9 cellular contexts compared by ENCODE assay signal in the genomic region with DNA sequence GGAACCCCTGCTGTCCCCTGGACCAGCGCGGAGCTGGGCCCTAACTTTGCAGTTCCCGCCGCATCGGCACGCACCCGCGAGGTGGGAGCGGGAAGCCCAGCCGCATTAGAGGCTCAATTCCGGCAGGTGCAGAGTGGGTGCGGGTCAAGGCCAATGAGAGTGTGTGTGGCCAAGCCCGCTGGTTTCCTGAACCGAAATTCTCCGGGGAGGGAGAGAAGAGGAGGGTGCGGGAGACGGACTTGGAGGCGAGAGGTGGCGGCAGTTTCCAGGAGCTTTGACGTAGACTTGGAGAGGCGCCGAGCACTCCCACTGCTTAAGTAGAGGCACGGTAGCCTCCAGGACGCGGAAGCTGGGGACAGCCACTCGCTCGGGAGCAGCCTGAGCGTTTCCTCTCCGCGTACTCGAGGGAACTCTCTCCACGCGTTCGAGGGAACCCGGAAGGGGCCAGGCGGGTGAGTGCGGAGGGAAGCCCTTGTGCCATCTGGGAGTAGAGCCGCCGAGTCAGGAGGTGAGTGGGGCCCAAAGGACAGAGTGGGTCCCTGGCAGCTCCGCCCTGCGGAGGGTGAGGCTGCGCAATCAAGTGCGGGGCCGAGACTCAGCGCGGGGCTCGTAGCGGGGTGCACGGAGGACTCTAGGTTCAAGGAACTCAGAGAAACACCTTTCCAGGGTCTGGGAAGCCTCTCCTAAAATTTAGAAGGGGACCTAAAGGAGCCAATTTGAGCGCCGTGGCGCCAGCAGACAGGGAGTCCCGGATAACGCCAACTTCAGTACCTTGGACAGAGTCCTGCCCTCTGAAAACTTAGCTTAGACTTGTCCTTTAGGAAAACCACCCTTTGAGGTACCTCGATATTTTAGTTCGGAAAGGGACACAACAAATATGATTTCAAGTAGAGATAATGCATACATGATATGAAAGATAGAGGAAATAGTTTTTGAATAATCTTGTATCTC. TPM values are rescaled to one million over a fixed set of nuclear protein-coding genes. Genes with fewer than 3 reads are reported as not detected.
DNase-seq lines count a peak whose midpoint lies in the region; ATAC-seq, FAIRE-seq and TF ChIP-seq lines count a peak whose summit lies in the region.
"Had no signal": no experiment of that assay in that cellular context is flagged by ENCODE, and none has a peak within 500 bp of the region (broad histone marks: within the 10 kb centered on the region; RNA-seq: fewer than 3 reads in every experiment).

Gene FAM237A, plus strand, starts transcription at position 413 of the 951 bp plus-strand sequence. CDS start 1,750 bp downstream, outside the sequence.

- H4K8ac ChIP-seq in H1 (ENCODE audit: extremely low read depth, insufficient read depth, low read length), result no peak within 1 kb of the TSS; the same call in 1 of the 2 replicates

- H3K4me1 ChIP-seq in H1 (replicated peaks in 1 of 4; ENCODE audit: control insufficient read depth in 3 of 4, insufficient read depth in 4 of 4, low read length in 3 of 4) (peaks cover 0 to 7% (median 3%) of the 10 kb centered on the region in 4 experiments; a peak in 3 of 7 replicates), mucosa of descending colon (ENCODE audit: low read depth) (no peaks in the 10 kb centered on the region)
- H3K4me1 ChIP-seq: BLaER1 had no signal

- no peak within 1 kb of the TSS for H2AK5ac ChIP-seq in H1 (ENCODE audit: low read depth, low read length)

- no peak within 1 kb of the TSS; the same call in 1 of the 2 replicates for H2AFZ ChIP-seq in H1 (ENCODE audit: low read length)

- peak within 1 kb of the TSS; percentile 81 to 89 for H3K4me2 ChIP-seq in H1 (ENCODE audit: insufficient read depth in 1 of 2, low read depth in 2 of 2, low read length in 2 of 2)
- H3K4me2 ChIP-seq: BLaER1 had no signal

- H2BK20ac ChIP-seq in H1 (ENCODE audit: low read length), result no peak within 1 kb of the TSS

- no peak within 1 kb of the TSS for H3K27ac ChIP-seq in H1 (ENCODE audit: low read depth, low read length)
- H3K27ac ChIP-seq: BLaER1 had no signal

- no peak within 1 kb of the TSS for H3K4ac ChIP-seq in H1 (replicated peaks; ENCODE audit: insufficient read length, low read depth, low read length)

- H3K4me3 ChIP-seq in H1 (ENCODE audit: extremely low read depth in 1 of 4, insufficient read depth in 2 of 4, low read depth in 3 of 4, low read length in 4 of 4) (peak within 1 kb of the TSS; percentile 52 to 72 (median 65)), mucosa of descending colon (no peak within 1 kb of the TSS)
- H3K4me3 ChIP-seq: BLaER1 had no signal

- no peak within 1 kb of the TSS for H3K56ac ChIP-seq in H1 (replicated peaks; ENCODE audit: insufficient read length, low read depth, low read length)

- no peak within 1 kb of the TSS for H2BK120ac ChIP-seq in H1 (replicated peaks; ENCODE audit: low read depth, low read length)

- no peak for TF ChIP-seq CTCF in H1 (IDR thresholded peaks at IDR 0.05; ENCODE audit: control extremely low read depth in 1 of 3, insufficient read depth in 1 of 3, low read depth in 1 of 3, low read length in 3 of 3)
- TF ChIP-seq CTCF in mucosa of descending colon (IDR thresholded peaks at IDR 0.05), result no peak

- no peak for TF ChIP-seq EP300 in H1 (IDR thresholded peaks at IDR 0.05; ENCODE audit: borderline replicate concordance in 1 of 2, low read depth in 2 of 2, low read length in 2 of 2)

- no peak for TF ChIP-seq RAD21 in H1 (IDR thresholded peaks at IDR 0.05 in 1 of 2, conservative IDR thresholded peaks at IDR 0.05 in 1 of 2; ENCODE audit: low read depth in 2 of 2, low read length in 2 of 2)

- TF ChIP-seq POLR2A in H1 (IDR thresholded peaks at IDR 0.05; ENCODE audit: control extremely low read depth in 1 of 2, low read depth in 2 of 2, low read length in 2 of 2), result no peak

- H3K23ac ChIP-seq in H1 (ENCODE audit: insufficient read length), result no peak within 1 kb of the TSS

- H2BK12ac ChIP-seq in H1 (ENCODE audit: low read depth, low read length), result no peak within 1 kb of the TSS

- no peak within 1 kb of the TSS for H3K14ac ChIP-seq in H1 (ENCODE audit: insufficient read length)

- POLR2A ChIA-PET in H1 (lab: Charles Lee; ENCODE audit: partially characterized antibody), result interaction anchor here (0.6 to 1.2 kb wide), 2 partner anchors 18 to 796 kb away, joined by 3 read pairs; no protein-coding TSS in a partner anchor

- H2BK15ac ChIP-seq in H1 (ENCODE audit: low read length), result no peak within 1 kb of the TSS

- no peak within 1 kb of the TSS for H3K9ac ChIP-seq in H1 (replicated peaks in 1 of 4; ENCODE audit: extremely low read depth in 1 of 4, low read depth in 3 of 4, low read length in 3 of 4)
- H3K9ac ChIP-seq: BLaER1 had no signal

- peaks cover 17 to 29% (median 23%) of the 10 kb centered on the region in 4 experiments for H3K27me3 ChIP-seq in H1 (replicated peaks in 1 of 4; ENCODE audit: control insufficient read depth in 3 of 4, extremely low read depth in 1 of 4, insufficient read depth in 3 of 4, low read length in 3 of 4)
- H3K27me3 ChIP-seq: BLaER1 had no signal

- H3K18ac ChIP-seq in H1 (ENCODE audit: extremely low read depth, low read length), result no peak within 1 kb of the TSS

- ATAC-seq in mucosa of descending colon (no peak), HG02840 (IDR thresholded peaks at IDR 0.05; ENCODE audit: low FRiP score, unreplicated experiment) (no peak)

- H3K36me3 ChIP-seq in H1 (ENCODE audit: control insufficient read depth in 2 of 4, insufficient read depth in 4 of 4, low read length in 3 of 4), result no peaks in the 10 kb centered on the region
- H3K36me3 ChIP-seq in mucosa of descending colon (ENCODE audit: low read depth), result no peaks in the 10 kb centered on the region
- H3K36me3 ChIP-seq: BLaER1 had no signal

- H3K79me1 ChIP-seq in H1 (ENCODE audit: low read depth, low read length), result no peaks in the 10 kb centered on the region

- no peak within 1 kb of the TSS for H4K91ac ChIP-seq in H1 (replicated peaks; ENCODE audit: insufficient read length, low read length)

- intact Hi-C loops in mucosa of descending colon (cut with DNase I, micrococcal nuclease), result no loop called here

- 5% methylated on average over 55 of the region's 56 CpGs; no CpG with 5 or more reads in 1 of the 2 experiments for WGBS in H1 (ENCODE audit: extremely low coverage in 1 of 2, insufficient coverage in 1 of 2, insufficient read length in 1 of 2, insufficient replicate concordance in 2 of 2, low coverage in 1 of 2, low lambda C conversion rate in 2 of 2, missing lambda C conversion rate in 1 of 2), 2 experiments

- H3K23me2 ChIP-seq in H1 (ENCODE audit: low read depth, low read length), result peaks cover 8% of the 10 kb centered on the region

- H2BK5ac ChIP-seq in H1 (ENCODE audit: low read depth, low read length), result no peak within 1 kb of the TSS

- no peaks in the 10 kb centered on the region for H3K79me2 ChIP-seq in H1 (ENCODE audit: control insufficient read depth in 1 of 2, insufficient read depth in 2 of 2, low read length in 2 of 2)

- CTCF ChIA-PET in H1 (lab: Charles Lee; ENCODE audit: partially characterized antibody), result interaction anchor here (0.6 to 2.8 kb wide), 7 partner anchors 15 to 762 kb away, joined by 3 to 9 read pairs (median 4); no protein-coding TSS in a partner anchor

- H3K9me3 ChIP-seq in H1 (ENCODE audit: insufficient read depth in 2 of 2, low read depth in 1 of 2, low read length in 1 of 2) (no peaks in the 10 kb centered on the region), mucosa of descending colon (no peaks in the 10 kb centered on the region)

- FAIRE-seq in H1 (lab: Jason Lieb, UNC), result peak; percentile 66

- DNase-seq in activated CD4-positive, alpha-beta T cell treated with anti-CD3 and anti-CD28 coated beads for 24 hours (ENCODE audit: low read depth in 2 of 2), result peak; percentile 1 to 18
- no peak for DNase-seq in activated CD4-positive, alpha-beta T cell treated with anti-CD3 and anti-CD28 coated beads, Interleukin-2, amount 50 U/mL, for 1 hour
- DNase-seq in NCI-H774 (lab: John Stamatoyannopoulos, UW), result peak; percentile 3
- DNase-seq in H1 (ENCODE audit: low read depth in 1 of 2, low spot score in 2 of 2), result peak; percentile 33 to 78
- DNase-seq in mucosa of descending colon, result peak in 2 of 3 donors; percentile 36 to 42
- DNase-seq in pons (ENCODE audit: low spot score), result no peak
- DNase-seq in C1 segment of cervical spinal cord (lab: John Stamatoyannopoulos, UW), result no peak

- no peak within 1 kb of the TSS for H4K5ac ChIP-seq in H1 (ENCODE audit: insufficient read length, low read depth, low read length)

- peaks cover 2 to 4% of the 10 kb centered on the region in 2 experiments for H4K20me1 ChIP-seq in H1 (replicated peaks in 1 of 2; ENCODE audit: control insufficient read depth in 1 of 2, insufficient read depth in 2 of 2, low read length in 2 of 2)
- H4K20me1 ChIP-seq: BLaER1 had no signal

TF ChIP-seq in H1, 55 proteins besides CTCF, POLR2A, EP300 and RAD21 (continues in another document):
- TF ChIP-seq CHD2 (IDR thresholded peaks at IDR 0.05; ENCODE audit: low read length), result no peak
- no peak for TF ChIP-seq RFX5 (IDR thresholded peaks at IDR 0.05; ENCODE audit: borderline replicate concordance, low read depth, low read length)
- no peak for TF ChIP-seq SIX5 (IDR thresholded peaks at IDR 0.05; ENCODE audit: low read depth, low read length)
- TF ChIP-seq, protein P1, sequence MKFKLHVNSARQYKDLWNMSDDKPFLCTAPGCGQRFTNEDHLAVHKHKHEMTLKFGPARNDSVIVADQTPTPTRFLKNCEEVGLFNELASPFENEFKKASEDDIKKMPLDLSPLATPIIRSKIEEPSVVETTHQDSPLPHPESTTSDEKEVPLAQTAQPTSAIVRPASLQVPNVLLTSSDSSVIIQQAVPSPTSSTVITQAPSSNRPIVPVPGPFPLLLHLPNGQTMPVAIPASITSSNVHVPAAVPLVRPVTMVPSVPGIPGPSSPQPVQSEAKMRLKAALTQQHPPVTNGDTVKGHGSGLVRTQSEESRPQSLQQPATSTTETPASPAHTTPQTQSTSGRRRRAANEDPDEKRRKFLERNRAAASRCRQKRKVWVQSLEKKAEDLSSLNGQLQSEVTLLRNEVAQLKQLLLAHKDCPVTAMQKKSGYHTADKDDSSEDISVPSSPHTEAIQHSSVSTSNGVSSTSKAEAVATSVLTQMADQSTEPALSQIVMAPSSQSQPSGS (IDR thresholded peaks at IDR 0.05; ENCODE audit: low read length), result no peak

RNA-seq across cellular contexts. Expression of gene FAM237A, which starts in this region (rescaled TPM):
- not detected in 2 replicates for total RNA-seq in H1 (2021; fragmentation: NEBNext Ultra II Directional; extraction: Animal tissue kit (Norgen Biotek cat#: 25700))
- not detected in 2 replicates for polyA plus RNA-seq in H1 (2011; rRNA removed)
- not detected for polyA plus RNA-seq in H1 (2011; cell fraction: cytosol; rRNA removed)
- not detected for polyA plus RNA-seq in H1 (2011; cell fraction: nucleus; rRNA removed)
- polyA plus RNA-seq in H1 (2012, experiment 1 of 2), result not detected in 4 replicates
- not detected for polyA plus RNA-seq in H1 (2012, experiment 2 of 2)
- polyA plus RNA-seq in H1 (2013, experiment 1 of 2), result not detected
- polyA plus RNA-seq in H1 (2013, experiment 2 of 2), result not detected
- not detected in 2 replicates for polyA minus RNA-seq in H1 (2011; rRNA and poly(A)+ RNA removed)
- not detected for polyA minus RNA-seq in H1 (2011; cell fraction: cytosol; rRNA and poly(A)+ RNA removed)
- polyA minus RNA-seq in H1 (2011; cell fraction: nucleus; rRNA and poly(A)+ RNA removed), result not detected
- total RNA-seq in mucosa of descending colon, result not detected

Comparison
In these comparisons a context has a peak if more than half of its experiments do, and no peak if none do; other contexts are left out.
1. DNase-seq: peak in activated CD4-positive, alpha-beta T cell treated with anti-CD3 and anti-CD28 coated beads for 24 hours (2 of 2) and NCI-H774 (single experiment); none in activated CD4-positive, alpha-beta T cell treated with anti-CD3 and anti-CD28 coated beads, Interleukin-2, amount 50 U/mL, for 1 hour (single experiment), pons (single experiment) and C1 segment of cervical spinal cord (0 of 14).
2. Peak in DNase-seq, H3K4me3 ChIP-seq and H3K4me2 ChIP-seq in H1; RNA of the gene not detected or under 1 TPM.
3. Peak in DNase-seq in mucosa of descending colon; RNA of the gene not detected or under 1 TPM.